In the genomic region with DNA sequence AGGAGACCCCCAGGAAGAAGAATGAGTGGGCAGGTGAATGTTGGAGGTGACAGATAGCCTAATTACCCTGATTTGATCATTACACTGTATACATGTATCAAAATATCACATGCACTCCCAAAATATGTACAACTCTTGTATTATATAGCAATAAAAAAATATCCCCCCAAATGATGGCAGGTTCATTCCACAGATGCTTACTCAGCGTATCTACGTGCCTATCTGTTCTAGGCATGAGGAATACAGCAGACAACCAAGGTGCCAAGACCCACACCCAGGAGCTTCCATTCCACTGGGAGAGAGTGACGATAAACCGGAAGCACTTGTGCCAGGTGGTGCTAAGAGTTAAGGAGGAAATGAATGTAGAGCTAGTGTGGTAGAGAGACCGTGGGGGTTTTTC, we compare ENCODE assay signal across 23 cellular contexts.
"Had no signal": no experiment of that assay in that cellular context is flagged by ENCODE, and none has a peak within 500 bp of the region (broad histone marks: within the 10 kb centered on the region; RNA-seq: fewer than 3 reads in every experiment).

No MANE protein-coding gene starts in this region.

- H3K27ac ChIP-seq: colonic mucosa, SJCRH30 had no signal

- H3K4me3 ChIP-seq: colonic mucosa, SJCRH30 had no signal

- H3K36me3 ChIP-seq: colonic mucosa, SJCRH30 had no signal

- ATAC-seq: activated CD8-positive, alpha-beta memory T cell treated with anti-CD3 and anti-CD28 coated beads, Interleukin-2, amount 10 ng/mL, durations not matched to agents 7 days and 5 days; Panc1; Right ventricle myocardium inferior; SK-N-SH treated with all-trans-retinoic acid at 6 μM for 48 hours had no signal

- H3K9me3 ChIP-seq: colonic mucosa, SJCRH30 had no signal

- DNase-seq: activated CD4-positive, alpha-beta T cell treated with anti-CD3 and anti-CD28 coated beads for 1 hour; activated CD4-positive, alpha-beta T cell treated with anti-CD3 and anti-CD28 coated beads, Interleukin-2, amount 10 ng/mL, durations not matched to agents 24 days and 14 days; activated CD4-positive, alpha-beta T cell treated with anti-CD3 and anti-CD28 coated beads, Interleukin-2, amount 50 U/mL, for 48 hours; activated CD8-positive, alpha-beta memory T cell treated with anti-CD3 and anti-CD28 coated beads, Interleukin-2, amount 10 ng/mL, durations not matched to agents 7 days and 5 days; activated effector memory CD4-positive, alpha-beta T cell treated with Interleukin-2 at 50 U/mL for 16 hours; activated naive CD4-positive, alpha-beta T cell; activated T-cell treated with anti-CD3 and anti-CD28 coated beads, Interleukin-2, amount 50 U/mL, for 24 hours; colonic mucosa; NCI-H1048; NCI-H146; NCI-H187 treated with DMSO at 0.1 percent for 48 hours; NCI-H2081 treated with DMSO at 0.1 percent for 48 hours; NCI-H2227 treated with DMSO at 0.1 percent for 48 hours; NCI-H526; NCI-H774; NK-92 treated with Interleukin-12 subunit alpha and Interleukin-12 subunit beta, amount 100 ng/mL, for 24 hours; OCI-M1; RPMI8226; SW 1271 had no signal
